In genomic region chr17:36736201-36737156, GRCh38 we compare ENCODE assay signal across 22 cellular contexts.
DNase-seq lines count a peak whose midpoint lies in the region; ATAC-seq and TF ChIP-seq lines count a peak whose summit lies in the region.
"Had no signal": no experiment of that assay in that cellular context is flagged by ENCODE, and none has a peak within 500 bp of the region (broad histone marks: within the 10 kb centered on the region; RNA-seq: fewer than 3 reads in every experiment).

No MANE protein-coding gene starts in this region.

- H3F3A ChIP-seq in PC-3 (ENCODE audit: low read length, unreplicated experiment), result no peaks in the 10 kb centered on the region

- no peak for TF ChIP-seq POLR2A in NB4 (IDR thresholded peaks at IDR 0.05; ENCODE audit: extremely low read depth, insufficient read length)

- CTCF ChIA-PET in PC-3 (lab: Charles Lee), result no interaction called here
- CTCF ChIA-PET in OCI-LY7 (lab: Charles Lee; ENCODE audit: unreplicated experiment), result no interaction called here

- H4K20me1 ChIP-seq in BLaER1 (no peaks in the 10 kb centered on the region), PC-3 (ENCODE audit: low read length) (no peaks in the 10 kb centered on the region), OCI-LY7 (ENCODE audit: insufficient read depth, low read length) (no peaks in the 10 kb centered on the region)

- H3K9me3 Mint-ChIP-seq in activated naive CD8-positive, alpha-beta T cell treated with anti-CD3 and anti-CD28 coated beads for 36 hours, result no peaks in the 10 kb centered on the region
- no peaks in the 10 kb centered on the region for H3K9me3 Mint-ChIP-seq in stimulated activated naive B cell treated with anti-CD40 and anti-IgM and Interleukin-4, amounts not matched to agents 10 μg/mL and 1 μg/mL and 100 μg/mL, for 72 hours

- H3K36me3 ChIP-seq in BLaER1 (no peaks in the 10 kb centered on the region), PC-3 (ENCODE audit: low read depth, low read length) (no peaks in the 10 kb centered on the region), OCI-LY7 (ENCODE audit: insufficient read depth, low read length) (no peaks in the 10 kb centered on the region)
- H3K36me3 ChIP-seq: Peyer's patch had no signal

- no peak for ATAC-seq in stimulated activated naive B cell treated with anti-CD40 and anti-IgM and Interleukin-4, amounts not matched to agents 10 μg/mL and 1 μg/mL and 100 μg/mL, for 72 hours (replicated peaks)
- no peak for ATAC-seq in PC-3
- ATAC-seq: GM12878, SK-N-SH treated with all-trans-retinoic acid at 6 μM for 48 hours had no signal

- H2AFZ ChIP-seq in PC-3 (ENCODE audit: low read length) (no peak overlapping the region), OCI-LY7 (ENCODE audit: low read length) (no peak overlapping the region)

- H3K79me2 ChIP-seq in PC-3 (ENCODE audit: low read length) (no peaks in the 10 kb centered on the region), OCI-LY7 (ENCODE audit: insufficient read depth, low read depth, low read length) (no peaks in the 10 kb centered on the region)

- H3K9me2 ChIP-seq in PC-3 (replicated peaks; ENCODE audit: low read length) (no peaks in the 10 kb centered on the region), OCI-LY7 (ENCODE audit: insufficient read depth, low read length) (no peaks in the 10 kb centered on the region)

- H3K27ac Mint-ChIP-seq in activated naive CD8-positive, alpha-beta T cell treated with anti-CD3 and anti-CD28 coated beads for 36 hours, result no peak overlapping the region
- no peak overlapping the region for H3K27ac Mint-ChIP-seq in stimulated activated naive B cell treated with anti-CD40 and anti-IgM and Interleukin-4, amounts not matched to agents 10 μg/mL and 1 μg/mL and 100 μg/mL, for 72 hours

- TF ChIP-seq CTCF in NB4 (IDR thresholded peaks at IDR 0.05; ENCODE audit: low read depth, low read length), result no peak
- no peak for TF ChIP-seq CTCF in PC-3 (conservative IDR thresholded peaks at IDR 0.05; ENCODE audit: low read depth, low read length)
- no peak for TF ChIP-seq CTCF in OCI-LY7 (conservative IDR thresholded peaks at IDR 0.05; ENCODE audit: low read length)

- no peak overlapping the region for H3K4me3 Mint-ChIP-seq in activated naive CD8-positive, alpha-beta T cell treated with anti-CD3 and anti-CD28 coated beads for 36 hours
- no peak overlapping the region for H3K4me3 Mint-ChIP-seq in stimulated activated naive B cell treated with anti-CD40 and anti-IgM and Interleukin-4, amounts not matched to agents 10 μg/mL and 1 μg/mL and 100 μg/mL, for 72 hours

- no TSS peak for BruUV-seq in PC-3 (replicated peaks; lab: Mats Ljungman, UMichigan)
- no TSS peak for BruUV-seq in OCI-LY7 (replicated peaks; lab: Mats Ljungman, UMichigan)

- POLR2A ChIA-PET in PC-3 (lab: Charles Lee; ENCODE audit: unreplicated experiment) (no interaction called here), OCI-LY7 (lab: Charles Lee) (no interaction called here)

- H3K4me1 Mint-ChIP-seq in activated naive CD8-positive, alpha-beta T cell treated with anti-CD3 and anti-CD28 coated beads for 36 hours, result no peaks in the 10 kb centered on the region
- H3K4me1 Mint-ChIP-seq in stimulated activated naive B cell treated with anti-CD40 and anti-IgM and Interleukin-4, amounts not matched to agents 10 μg/mL and 1 μg/mL and 100 μg/mL, for 72 hours, result no peaks in the 10 kb centered on the region

- intact Hi-C loops in posterior cingulate gyrus (cut with DNase I) (no loop called here), PC-3 (cut with micrococcal nuclease) (no loop called here), OCI-LY7 (cut with micrococcal nuclease; ENCODE audit: unreplicated experiment) (no loop called here)

- peak; percentile 86 for DNase-seq in NB4 (ENCODE audit: low read depth)
- DNase-seq in inferior parietal cortex (ENCODE audit: extremely low spot score), result peak; percentile 53
- peak in 7 of 10 donors; percentile 38 to 86 (median 60) for DNase-seq in posterior cingulate gyrus
- no peak for DNase-seq in activated naive CD8-positive, alpha-beta T cell treated with anti-CD3 and anti-CD28 coated beads for 36 hours
- DNase-seq in stimulated activated naive B cell treated with anti-CD40 and anti-IgM and Interleukin-4, amounts not matched to agents 10 μg/mL and 1 μg/mL and 100 μg/mL, for 72 hours, result no peak
- DNase-seq in PC-3, result no peak
- no peak for DNase-seq in OCI-LY7 (ENCODE audit: low spot score)
- DNase-seq: AML-193; DMS79; H7; MV-4-11; NCI-H1694; NCI-H2081; NCI-H2171; NCI-H345; NCI-H524; NCI-H774; NK-92 treated with Interleukin-12 subunit alpha and Interleukin-12 subunit beta, amount 100 ng/mL, for 24 hours; Peyer's patch had no signal

- H3K4me1 ChIP-seq in BLaER1 (peaks cover 8% of the 10 kb centered on the region), PC-3 (ENCODE audit: insufficient read depth, low read length) (no peaks in the 10 kb centered on the region), OCI-LY7 (ENCODE audit: insufficient read depth, low read length, poor library complexity, severe bottlenecking) (no peaks in the 10 kb centered on the region)
- H3K4me1 ChIP-seq: Peyer's patch had no signal

- peaks cover 7% of the 10 kb centered on the region for H3K27me3 Mint-ChIP-seq in activated naive CD8-positive, alpha-beta T cell treated with anti-CD3 and anti-CD28 coated beads for 36 hours
- peaks cover 35 to 70% of the 10 kb centered on the region in 2 donors for H3K27me3 Mint-ChIP-seq in stimulated activated naive B cell treated with anti-CD40 and anti-IgM and Interleukin-4, amounts not matched to agents 10 μg/mL and 1 μg/mL and 100 μg/mL, for 72 hours

- H3K4me2 ChIP-seq in BLaER1 (peak overlapping the region; percentile 42), PC-3 (ENCODE audit: low read length) (no peak overlapping the region), OCI-LY7 (ENCODE audit: low read length) (no peak overlapping the region)

- no peaks in the 10 kb centered on the region for H3K36me3 Mint-ChIP-seq in activated naive CD8-positive, alpha-beta T cell treated with anti-CD3 and anti-CD28 coated beads for 36 hours
- H3K36me3 Mint-ChIP-seq in stimulated activated naive B cell treated with anti-CD40 and anti-IgM and Interleukin-4, amounts not matched to agents 10 μg/mL and 1 μg/mL and 100 μg/mL, for 72 hours, result no peaks in the 10 kb centered on the region

- H3K27ac ChIP-seq in BLaER1 (no peak overlapping the region), PC-3 (ENCODE audit: low read length) (no peak overlapping the region), OCI-LY7 (ENCODE audit: low read depth, low read length, poor library complexity, severe bottlenecking) (no peak overlapping the region)
- H3K27ac ChIP-seq: Peyer's patch had no signal

- H3K4me3 ChIP-seq in BLaER1 (no peak overlapping the region), NB4 (ENCODE audit: low read depth, low read length) (no peak overlapping the region), PC-3 (ENCODE audit: low read length) (no peak overlapping the region), OCI-LY7 (ENCODE audit: low read depth, low read length, poor library complexity, severe bottlenecking) (no peak overlapping the region)
- H3K4me3 ChIP-seq: GM12878, Peyer's patch had no signal

- H3K27me3 ChIP-seq in BLaER1 (no peaks in the 10 kb centered on the region), PC-3 (ENCODE audit: low read length) (peaks cover 4% of the 10 kb centered on the region)
- H3K27me3 ChIP-seq: Peyer's patch had no signal

- H3K9me3 ChIP-seq in BLaER1 (no peaks in the 10 kb centered on the region), PC-3 (ENCODE audit: low read length) (no peaks in the 10 kb centered on the region), OCI-LY7 (ENCODE audit: low read length) (no peaks in the 10 kb centered on the region)
- H3K9me3 ChIP-seq: Peyer's patch had no signal

- H3K9ac ChIP-seq in BLaER1, result no peak overlapping the region
- no peak overlapping the region for H3K9ac ChIP-seq in PC-3 (ENCODE audit: low read length)

Comparison
In these comparisons a context has a peak if more than half of its experiments do, and no peak if none do; other contexts are left out.
1. DNase-seq: peak in NB4 (single experiment), inferior parietal cortex (single experiment) and posterior cingulate gyrus (7 of 10); none in activated naive CD8-positive, alpha-beta T cell treated with anti-CD3 and anti-CD28 coated beads for 36 hours (single experiment), stimulated activated naive B cell treated with anti-CD40 and anti-IgM and Interleukin-4, amounts not matched to agents 10 μg/mL and 1 μg/mL and 100 μg/mL, for 72 hours (single experiment), PC-3 (single experiment) and OCI-LY7 (single experiment).